In genomic region chr15:56557415-56557814, GRCh38 we compare ENCODE assay signal across 8 cellular contexts.
"Had no signal": no experiment of that assay in that cellular context is flagged by ENCODE, and none has a peak within 500 bp of the region (broad histone marks: within the 10 kb centered on the region; RNA-seq: fewer than 3 reads in every experiment).

No MANE protein-coding gene starts in this region.

- H3K4me3 ChIP-seq: GM12878 had no signal

- DNase-seq: GDM1, GF-D8 had no signal

- ATAC-seq: GM12878 had no signal

- FAIRE-seq: G401.6, GM12878, GM12891, GM12892, GM18507, GM19239 had no signal
